25 cellular contexts compared by ENCODE assay signal in the genomic region with DNA sequence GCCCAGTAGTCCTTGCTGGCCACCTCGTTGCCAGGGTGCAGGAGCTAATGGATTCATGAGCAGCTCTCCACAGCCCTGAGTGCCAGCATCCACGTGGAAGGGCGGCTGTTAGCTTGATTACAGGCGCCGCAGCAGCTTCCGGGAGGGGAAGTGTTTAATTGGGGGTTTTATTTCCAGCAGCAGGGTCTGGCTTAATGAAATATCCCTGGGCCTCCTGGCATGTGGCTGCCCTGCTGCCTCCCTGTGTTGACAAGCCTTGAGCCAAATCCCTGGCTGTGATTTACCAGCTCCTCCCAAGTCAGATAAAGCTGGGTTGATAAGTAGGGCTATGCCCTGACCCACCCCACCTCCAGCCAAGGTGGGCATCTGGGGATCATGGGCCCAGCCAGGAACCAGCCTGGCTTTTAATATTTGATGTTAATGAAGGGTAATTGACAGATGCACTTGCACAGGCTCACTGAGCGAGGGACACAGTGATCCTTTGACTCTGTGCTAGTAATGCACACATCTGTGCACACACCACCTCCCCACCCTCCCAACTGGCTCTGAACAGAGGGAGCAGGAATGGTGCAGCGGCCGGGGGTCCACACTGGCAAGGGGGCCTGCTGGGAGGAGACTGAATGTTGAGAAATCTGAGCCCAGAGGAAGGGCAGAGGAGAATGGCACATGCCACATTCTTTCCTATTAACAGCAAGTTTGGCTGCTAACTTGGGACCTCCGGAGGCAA. TPM values are rescaled to one million over a fixed set of nuclear protein-coding genes. Genes with fewer than 3 reads are reported as not detected.
DNase-seq lines count a peak whose midpoint lies in the region; ATAC-seq and TF ChIP-seq lines count a peak whose summit lies in the region.
"Had no signal": no experiment of that assay in that cellular context is flagged by ENCODE, and none has a peak within 500 bp of the region (broad histone marks: within the 10 kb centered on the region; RNA-seq: fewer than 3 reads in every experiment).

No MANE protein-coding gene starts in this region.

- TF ChIP-seq EP300 in SK-N-SH (IDR thresholded peaks at IDR 0.05; ENCODE audit: borderline replicate concordance in 1 of 2, low read depth in 1 of 2, low read length in 1 of 2): peak in 1 of 2 experiments; percentile 87; a peak in 2 of 4 replicates

- H3K9ac ChIP-seq in SK-N-SH: no peak overlapping the region

- no peaks in the 10 kb centered on the region for H3K27me3 ChIP-seq in SK-N-SH (ENCODE audit: insufficient read depth)
- H3K27me3 ChIP-seq: vagina had no signal

- H3F3A ChIP-seq in SK-N-SH (replicated peaks; ENCODE audit: insufficient read depth): no peaks in the 10 kb centered on the region

- TF ChIP-seq CTCF in SK-N-SH (IDR thresholded peaks at IDR 0.05): no peak
- TF ChIP-seq CTCF in RWPE1 (conservative IDR thresholded peaks at IDR 0.05; ENCODE audit: low read depth): no peak

- POLR2A ChIA-PET in SK-N-SH (lab: Yijun Ruan, JAX) (no interaction called here), RWPE1 (lab: Yijun Ruan, JAX; ENCODE audit: low non-redundant PET) (no interaction called here)

- no peaks in the 10 kb centered on the region for H3K79me2 ChIP-seq in SK-N-SH (ENCODE audit: insufficient read depth)

- peak; percentile 81 for DNase-seq in COR-L47 (lab: John Stamatoyannopoulos, UW)
- DNase-seq in NCI-H1092 (lab: John Stamatoyannopoulos, UW): peak; percentile 64
- peak; percentile 80 for DNase-seq in SK-N-SH
- DNase-seq in left kidney (ENCODE audit: low read depth, low spot score): peak; percentile 38
- no peak for DNase-seq in cerebellar nuclear complex (lab: John Stamatoyannopoulos, UW)
- DNase-seq in RWPE1 (ENCODE audit: low spot score): no peak
- DNase-seq: activated CD4-positive, alpha-beta T cell treated with anti-CD3 and anti-CD28 coated beads, Interleukin-2, amount 10 ng/mL, durations not matched to agents 24 days and 14 days; CD4-positive, alpha-beta memory T cell; effector CD4-positive, alpha-beta T cell; erythroblast; foreskin fibroblast; hypothalamus; Kasumi-1; lower lobe of right lung; NCI-H2171; PC-9; SJCRH30; small intestine; stimulated activated CD4-positive, alpha-beta T cell treated with anti-CD3 and anti-CD28 coated beads, Interleukin-2, amount 100 ng/mL, for 24 hours had no signal

- H3K27ac ChIP-seq in SK-N-SH (ENCODE audit: low read depth in 2 of 2, low read length in 1 of 2) (peak overlapping the region in 1 of 2 experiments; percentile 44; a peak in 2 of 4 replicates), RWPE1 (no peak overlapping the region)
- H3K27ac ChIP-seq: lower lobe of right lung, PC-9, prostate gland, SJCRH30, thoracic aorta, vagina had no signal

- H4K20me1 ChIP-seq in SK-N-SH (ENCODE audit: insufficient read depth): no peaks in the 10 kb centered on the region

- no peak overlapping the region for H3K4me3 ChIP-seq in SK-N-SH (ENCODE audit: low read depth in 2 of 2, low read length in 1 of 2)
- H3K4me3 ChIP-seq: lower lobe of right lung, PC-9, prostate gland, SJCRH30, thoracic aorta, vagina had no signal

- CTCF ChIA-PET in SK-N-SH (lab: Yijun Ruan, JAX): interaction anchor here (0.7 to 2.9 kb wide), 7 partner anchors 32 to 248 kb away, joined by 3 to 11 read pairs (median 3); a partner anchor contains a TSS
- CTCF ChIA-PET in RWPE1 (lab: Yijun Ruan, JAX): no interaction called here

- ATAC-seq in HG03139 (IDR thresholded peaks at IDR 0.05; ENCODE audit: unreplicated experiment): no peak
- ATAC-seq: activated naive CD4-positive, alpha-beta T cell treated with anti-CD3 and anti-CD28 coated beads, Interleukin-2, amount 50 U/mL, for 72 hours; lower lobe of right lung; stimulated activated memory B cell treated with anti-CD40 and anti-IgM and Interleukin-4, amounts not matched to agents 10 μg/mL and 1 μg/mL and 100 μg/mL, for 72 hours had no signal

- peaks cover 0 to 57% of the 10 kb centered on the region in 2 experiments; a peak in 2 of 4 replicates for H3K4me1 ChIP-seq in SK-N-SH (ENCODE audit: control insufficient read depth in 1 of 2, insufficient read depth in 2 of 2, low read depth in 1 of 2, low read length in 1 of 2)
- H3K4me1 ChIP-seq: lower lobe of right lung, SJCRH30, vagina had no signal

- H3K9me3 ChIP-seq in SK-N-SH: no peaks in the 10 kb centered on the region
- H3K9me3 ChIP-seq: lower lobe of right lung, prostate gland, SJCRH30, thoracic aorta, vagina had no signal

- TF ChIP-seq RAD21 in SK-N-SH (IDR thresholded peaks at IDR 0.05; ENCODE audit: low read length): peak; percentile 29

- no peaks in the 10 kb centered on the region for H3K9me2 ChIP-seq in SK-N-SH

- no peaks in the 10 kb centered on the region for H3K36me3 ChIP-seq in SK-N-SH (replicated peaks in 1 of 2; ENCODE audit: control insufficient read depth in 1 of 2, insufficient read depth in 2 of 2, low read length in 1 of 2)
- H3K36me3 ChIP-seq: lower lobe of right lung, prostate gland, SJCRH30, thoracic aorta, vagina had no signal

- H2AFZ ChIP-seq in SK-N-SH (ENCODE audit: low read depth): no peak overlapping the region
- H2AFZ ChIP-seq: PC-9 had no signal

- 27% methylated on average over 4 of the region's 10 CpGs for WGBS in SK-N-SH (ENCODE audit: low lambda C conversion rate)

- no peak overlapping the region for H3K4me2 ChIP-seq in SK-N-SH
- H3K4me2 ChIP-seq: PC-9 had no signal

TF ChIP-seq in SK-N-SH, 30 proteins besides CTCF, POLR2A, EP300 and RAD21:
- TF ChIP-seq SMC3 (IDR thresholded peaks at IDR 0.05; ENCODE audit: low read depth, low read length) (peak; percentile 14; the same call in 1 of the 2 replicates), MXI1 (IDR thresholded peaks at IDR 0.05; ENCODE audit: low read depth, low read length) (peak; percentile 88; the same call in 1 of the 2 replicates), FOXJ3 (CRISPR knock-in tag; IDR thresholded peaks at IDR 0.05) (peak; percentile 97), GATA2 (CRISPR knock-in tag; IDR thresholded peaks at IDR 0.05) (peak; percentile 95), RCOR1 (IDR thresholded peaks at IDR 0.05; ENCODE audit: low read length) (peak; percentile 95), SIN3A (IDR thresholded peaks at IDR 0.05; ENCODE audit: borderline replicate concordance, low read depth, low read length) (no peak), RFX5 (IDR thresholded peaks at IDR 0.05; ENCODE audit: low read length) (peak; percentile 52; the same call in 1 of the 2 replicates)
- TF ChIP-seq, protein P1, sequence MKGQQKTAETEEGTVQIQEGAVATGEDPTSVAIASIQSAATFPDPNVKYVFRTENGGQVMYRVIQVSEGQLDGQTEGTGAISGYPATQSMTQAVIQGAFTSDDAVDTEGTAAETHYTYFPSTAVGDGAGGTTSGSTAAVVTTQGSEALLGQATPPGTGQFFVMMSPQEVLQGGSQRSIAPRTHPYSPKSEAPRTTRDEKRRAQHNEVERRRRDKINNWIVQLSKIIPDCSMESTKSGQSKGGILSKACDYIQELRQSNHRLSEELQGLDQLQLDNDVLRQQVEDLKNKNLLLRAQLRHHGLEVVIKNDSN (IDR thresholded peaks at IDR 0.05; ENCODE audit: borderline replicate concordance, low read depth): no peak

RNA-seq across cellular contexts. Expression of a gene that starts 13.6 kb away (rescaled TPM):
- not detected in 2 replicates for polyA plus RNA-seq in SK-N-SH (2012; rRNA removed)
- polyA plus RNA-seq in SK-N-SH (2012; cell fraction: cytosol; rRNA removed): 0.04 TPM in 1 of 2 replicates, not detected in the other
- polyA plus RNA-seq in SK-N-SH (2012; cell fraction: nucleus; rRNA removed): 0.05 TPM in 1 of 2 replicates, not detected in the other
- polyA plus RNA-seq: CD4-positive, alpha-beta memory T cell had no signal

RNA-seq across cellular contexts. Expression of a gene that starts 52.8 kb away (rescaled TPM):
- 6.1 and 7.2 TPM in 2 replicates for polyA plus RNA-seq in SK-N-SH (2012; rRNA removed)
- 8.2 TPM in 2 replicates for polyA plus RNA-seq in SK-N-SH (2012; cell fraction: cytosol; rRNA removed)
- 4.6 and 5.9 TPM in 2 replicates for polyA plus RNA-seq in SK-N-SH (2012; cell fraction: nucleus; rRNA removed)

Comparison
In these comparisons a context has a peak if more than half of its experiments do, and no peak if none do; other contexts are left out.
1. DNase-seq: peak in COR-L47 (single experiment), NCI-H1092 (single experiment), SK-N-SH (single experiment) and left kidney (single experiment); none in cerebellar nuclear complex (0 of 2) and RWPE1 (single experiment).